Comparison of ENCODE assay signal across 1 cellular context in the genomic region with DNA sequence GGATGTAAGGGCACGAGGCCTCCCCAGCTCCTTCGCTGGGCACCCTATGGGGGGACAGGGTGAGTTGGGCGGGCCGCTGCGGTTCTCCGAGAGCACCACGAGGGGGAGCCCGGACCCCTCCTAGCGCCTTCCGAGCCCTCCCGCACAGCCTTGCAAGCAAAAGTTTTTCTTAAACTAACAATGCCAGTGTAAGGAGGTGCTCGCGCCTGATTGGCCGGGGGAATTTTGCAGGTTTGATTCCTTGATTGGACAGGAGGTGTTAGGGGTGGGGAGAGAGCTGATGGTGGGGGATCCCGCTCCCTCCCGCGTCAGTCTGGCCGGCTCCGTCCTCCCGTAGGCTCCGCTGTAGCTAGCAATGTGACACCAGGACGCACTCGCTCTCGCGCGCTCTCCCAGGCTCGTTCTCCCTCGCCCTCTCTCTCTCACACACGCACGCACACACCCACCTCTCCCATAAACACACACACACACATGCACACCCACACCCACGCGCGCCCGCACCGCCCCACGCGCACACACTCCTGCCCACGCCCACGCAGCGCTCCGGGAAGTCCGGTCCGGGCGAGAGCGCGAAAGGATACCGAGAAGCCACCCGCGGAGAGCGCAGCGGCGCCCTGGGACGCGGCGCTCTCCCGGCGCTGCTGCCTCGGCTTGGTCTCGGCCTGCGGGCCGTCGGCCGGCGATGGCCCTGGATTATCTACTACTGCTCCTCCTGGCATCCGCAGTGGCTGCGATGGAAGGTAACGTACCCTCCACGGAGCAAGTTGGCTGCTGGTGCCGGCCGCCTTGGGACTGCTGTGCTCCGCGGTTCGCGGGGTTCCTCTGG.
TF ChIP-seq lines count a peak whose summit lies in the region.

A gene (plus strand): TSS at position 311 of the 826 bp plus-strand sequence.

TF ChIP-seq in HepG2, 621 proteins besides CTCF, POLR2A, EP300 and RAD21 (continued from another document):
- TF ChIP-seq, protein P1, sequence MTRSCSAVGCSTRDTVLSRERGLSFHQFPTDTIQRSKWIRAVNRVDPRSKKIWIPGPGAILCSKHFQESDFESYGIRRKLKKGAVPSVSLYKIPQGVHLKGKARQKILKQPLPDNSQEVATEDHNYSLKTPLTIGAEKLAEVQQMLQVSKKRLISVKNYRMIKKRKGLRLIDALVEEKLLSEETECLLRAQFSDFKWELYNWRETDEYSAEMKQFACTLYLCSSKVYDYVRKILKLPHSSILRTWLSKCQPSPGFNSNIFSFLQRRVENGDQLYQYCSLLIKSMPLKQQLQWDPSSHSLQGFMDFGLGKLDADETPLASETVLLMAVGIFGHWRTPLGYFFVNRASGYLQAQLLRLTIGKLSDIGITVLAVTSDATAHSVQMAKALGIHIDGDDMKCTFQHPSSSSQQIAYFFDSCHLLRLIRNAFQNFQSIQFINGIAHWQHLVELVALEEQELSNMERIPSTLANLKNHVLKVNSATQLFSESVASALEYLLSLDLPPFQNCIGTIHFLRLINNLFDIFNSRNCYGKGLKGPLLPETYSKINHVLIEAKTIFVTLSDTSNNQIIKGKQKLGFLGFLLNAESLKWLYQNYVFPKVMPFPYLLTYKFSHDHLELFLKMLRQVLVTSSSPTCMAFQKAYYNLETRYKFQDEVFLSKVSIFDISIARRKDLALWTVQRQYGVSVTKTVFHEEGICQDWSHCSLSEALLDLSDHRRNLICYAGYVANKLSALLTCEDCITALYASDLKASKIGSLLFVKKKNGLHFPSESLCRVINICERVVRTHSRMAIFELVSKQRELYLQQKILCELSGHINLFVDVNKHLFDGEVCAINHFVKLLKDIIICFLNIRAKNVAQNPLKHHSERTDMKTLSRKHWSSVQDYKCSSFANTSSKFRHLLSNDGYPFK (CRISPR knock-in tag; IDR thresholded peaks at IDR 0.05; ENCODE audit: borderline replicate concordance): peak; percentile 18; the same call in 1 of the 2 replicates
- TF ChIP-seq KLF16 (CRISPR knock-in tag; IDR thresholded peaks at IDR 0.05): 0 out of 4 replicates have a peak, but pooled peaks of 1 of the 2 experiments have one; percentile 18
- TF ChIP-seq STAG1 (CRISPR knock-in tag; IDR thresholded peaks at IDR 0.05): peak; percentile 87
- no peak for TF ChIP-seq ZNF138 (CRISPR knock-in tag; IDR thresholded peaks at IDR 0.05; ENCODE audit: low read depth)
- TF ChIP-seq, protein P2, sequence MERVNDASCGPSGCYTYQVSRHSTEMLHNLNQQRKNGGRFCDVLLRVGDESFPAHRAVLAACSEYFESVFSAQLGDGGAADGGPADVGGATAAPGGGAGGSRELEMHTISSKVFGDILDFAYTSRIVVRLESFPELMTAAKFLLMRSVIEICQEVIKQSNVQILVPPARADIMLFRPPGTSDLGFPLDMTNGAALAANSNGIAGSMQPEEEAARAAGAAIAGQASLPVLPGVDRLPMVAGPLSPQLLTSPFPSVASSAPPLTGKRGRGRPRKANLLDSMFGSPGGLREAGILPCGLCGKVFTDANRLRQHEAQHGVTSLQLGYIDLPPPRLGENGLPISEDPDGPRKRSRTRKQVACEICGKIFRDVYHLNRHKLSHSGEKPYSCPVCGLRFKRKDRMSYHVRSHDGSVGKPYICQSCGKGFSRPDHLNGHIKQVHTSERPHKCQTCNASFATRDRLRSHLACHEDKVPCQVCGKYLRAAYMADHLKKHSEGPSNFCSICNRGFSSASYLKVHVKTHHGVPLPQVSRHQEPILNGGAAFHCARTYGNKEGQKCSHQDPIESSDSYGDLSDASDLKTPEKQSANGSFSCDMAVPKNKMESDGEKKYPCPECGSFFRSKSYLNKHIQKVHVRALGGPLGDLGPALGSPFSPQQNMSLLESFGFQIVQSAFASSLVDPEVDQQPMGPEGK (CRISPR knock-in tag; IDR thresholded peaks at IDR 0.05): 0 out of 2 replicates have a peak, but pooled peaks have one; percentile 16
- TF ChIP-seq, protein P3, sequence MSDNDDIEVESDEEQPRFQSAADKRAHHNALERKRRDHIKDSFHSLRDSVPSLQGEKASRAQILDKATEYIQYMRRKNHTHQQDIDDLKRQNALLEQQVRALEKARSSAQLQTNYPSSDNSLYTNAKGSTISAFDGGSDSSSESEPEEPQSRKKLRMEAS (IDR thresholded peaks at IDR 0.05): 0 out of 2 replicates have a peak, but pooled peaks have one; percentile 23
- TF ChIP-seq, protein P4, sequence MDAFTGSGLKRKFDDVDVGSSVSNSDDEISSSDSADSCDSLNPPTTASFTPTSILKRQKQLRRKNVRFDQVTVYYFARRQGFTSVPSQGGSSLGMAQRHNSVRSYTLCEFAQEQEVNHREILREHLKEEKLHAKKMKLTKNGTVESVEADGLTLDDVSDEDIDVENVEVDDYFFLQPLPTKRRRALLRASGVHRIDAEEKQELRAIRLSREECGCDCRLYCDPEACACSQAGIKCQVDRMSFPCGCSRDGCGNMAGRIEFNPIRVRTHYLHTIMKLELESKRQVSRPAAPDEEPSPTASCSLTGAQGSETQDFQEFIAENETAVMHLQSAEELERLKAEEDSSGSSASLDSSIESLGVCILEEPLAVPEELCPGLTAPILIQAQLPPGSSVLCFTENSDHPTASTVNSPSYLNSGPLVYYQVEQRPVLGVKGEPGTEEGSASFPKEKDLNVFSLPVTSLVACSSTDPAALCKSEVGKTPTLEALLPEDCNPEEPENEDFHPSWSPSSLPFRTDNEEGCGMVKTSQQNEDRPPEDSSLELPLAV (CRISPR knock-in tag; conservative IDR thresholded peaks at IDR 0.05; ENCODE audit: low read depth): no peak
- TF ChIP-seq ZNF605 (CRISPR knock-in tag; IDR thresholded peaks at IDR 0.05): 0 out of 2 replicates have a peak, but pooled peaks have one; percentile 52
- TF ChIP-seq, protein P5, sequence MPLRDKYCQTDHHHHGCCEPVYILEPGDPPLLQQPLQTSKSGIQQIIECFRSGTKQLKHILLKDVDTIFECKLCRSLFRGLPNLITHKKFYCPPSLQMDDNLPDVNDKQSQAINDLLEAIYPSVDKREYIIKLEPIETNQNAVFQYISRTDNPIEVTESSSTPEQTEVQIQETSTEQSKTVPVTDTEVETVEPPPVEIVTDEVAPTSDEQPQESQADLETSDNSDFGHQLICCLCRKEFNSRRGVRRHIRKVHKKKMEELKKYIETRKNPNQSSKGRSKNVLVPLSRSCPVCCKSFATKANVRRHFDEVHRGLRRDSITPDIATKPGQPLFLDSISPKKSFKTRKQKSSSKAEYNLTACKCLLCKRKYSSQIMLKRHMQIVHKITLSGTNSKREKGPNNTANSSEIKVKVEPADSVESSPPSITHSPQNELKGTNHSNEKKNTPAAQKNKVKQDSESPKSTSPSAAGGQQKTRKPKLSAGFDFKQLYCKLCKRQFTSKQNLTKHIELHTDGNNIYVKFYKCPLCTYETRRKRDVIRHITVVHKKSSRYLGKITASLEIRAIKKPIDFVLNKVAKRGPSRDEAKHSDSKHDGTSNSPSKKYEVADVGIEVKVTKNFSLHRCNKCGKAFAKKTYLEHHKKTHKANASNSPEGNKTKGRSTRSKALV (CRISPR knock-in tag; IDR thresholded peaks at IDR 0.05): peak; percentile 94
- peak; percentile 66; the same call in 1 of the 2 replicates for TF ChIP-seq ZNF263 (CRISPR knock-in tag; IDR thresholded peaks at IDR 0.05)
